In genomic region chr21:32538147-32538792, GRCh38 we compare ENCODE assay signal across 19 cellular contexts. TPM values are rescaled to one million over a fixed set of nuclear protein-coding genes. Genes with fewer than 3 reads are reported as not detected.
DNase-seq lines count a peak whose midpoint lies in the region; ATAC-seq and TF ChIP-seq lines count a peak whose summit lies in the region.
"Had no signal": no experiment of that assay in that cellular context is flagged by ENCODE, and none has a peak within 500 bp of the region (broad histone marks: within the 10 kb centered on the region; RNA-seq: fewer than 3 reads in every experiment).

No MANE protein-coding gene starts in this region.

- H3K79me1 ChIP-seq in mesendoderm (ENCODE audit: low read length): no peaks in the 10 kb centered on the region

- no peaks in the 10 kb centered on the region for H3K27me3 Mint-ChIP-seq in activated CD4-positive, alpha-beta memory T cell treated with anti-CD3 and anti-CD28 coated beads, Interleukin-2, amount 10 ng/mL, durations not matched to agents 7 days and 5 days

- no peak overlapping the region for H3K4me3 ChIP-seq in choroid plexus epithelial cell (ENCODE audit: low read depth, low read length)
- no peak overlapping the region for H3K4me3 ChIP-seq in mesendoderm (ENCODE audit: low read length)
- H3K4me3 ChIP-seq: SK-N-MC, smooth muscle cell had no signal

- H3K79me2 ChIP-seq in mesendoderm (ENCODE audit: control insufficient read depth, insufficient read depth, low read length): no peaks in the 10 kb centered on the region

- POLR2A ChIA-PET in activated CD4-positive, alpha-beta memory T cell treated with anti-CD3 and anti-CD28 coated beads, Interleukin-2, amount 10 ng/mL, durations not matched to agents 7 days and 5 days (lab: Charles Lee): no interaction called here

- H3K9me3 Mint-ChIP-seq in activated CD4-positive, alpha-beta memory T cell treated with anti-CD3 and anti-CD28 coated beads, Interleukin-2, amount 10 ng/mL, durations not matched to agents 7 days and 5 days: peaks cover 1% of the 10 kb centered on the region
- no peaks in the 10 kb centered on the region for H3K9me3 Mint-ChIP-seq in stimulated activated effector memory CD8-positive, alpha-beta T cell treated with anti-CD3 and anti-CD28 coated beads, Interleukin-12 subunit alpha, Interleukin-12 subunit beta, amount 100 ng/mL, for 72 hours
- H3K9me3 Mint-ChIP-seq: activated T-helper 1 cell treated with anti-CD3 and anti-CD28 coated beads, Interleukin-12 subunit alpha, Interleukin-12 subunit beta, Interleukin-2, Interleukin-4 antibody, amounts not matched to agents 30 ng/mL and 10 ng/mL and 1 ng/mL, durations not matched to agents 14 hours and 24 hours and 36 hours had no signal

- H2AK5ac ChIP-seq in mesendoderm (ENCODE audit: low read length): no peak overlapping the region

- H3K23ac ChIP-seq in mesendoderm (ENCODE audit: low read length): no peak overlapping the region

- no peak overlapping the region for H2BK5ac ChIP-seq in mesendoderm (ENCODE audit: low read length)

- no peaks in the 10 kb centered on the region for H3K4me1 ChIP-seq in mesendoderm (ENCODE audit: control insufficient read depth, low read depth, low read length)
- H3K4me1 ChIP-seq: Caco-2 had no signal

- H3K36me3 ChIP-seq in mesendoderm (ENCODE audit: control insufficient read depth, insufficient read depth, low read length): no peaks in the 10 kb centered on the region

- WGBS in mesendoderm (ENCODE audit: extremely low coverage, insufficient coverage, low lambda C conversion rate): no CpG with 5 or more reads among the region's 11 CpGs

- CTCF ChIA-PET in activated CD4-positive, alpha-beta memory T cell treated with anti-CD3 and anti-CD28 coated beads, Interleukin-2, amount 10 ng/mL, durations not matched to agents 7 days and 5 days (lab: Charles Lee): interaction anchor here (1.1 to 1.6 kb wide), 2 partner anchors 31 to 32 kb away, joined by 3 to 8 read pairs; no protein-coding TSS in a partner anchor

- peak; percentile 98 for ATAC-seq in stimulated activated effector memory CD8-positive, alpha-beta T cell treated with anti-CD3 and anti-CD28 coated beads, Interleukin-12 subunit alpha, Interleukin-12 subunit beta, amount 100 ng/mL, for 72 hours

- H3K27me3 ChIP-seq in mesendoderm (ENCODE audit: insufficient read depth, low read length, poor library complexity): no peaks in the 10 kb centered on the region

- H3K18ac ChIP-seq in mesendoderm (ENCODE audit: low read length): no peak overlapping the region

- no peak overlapping the region for H3K56ac ChIP-seq in mesendoderm (ENCODE audit: low read length)

- no peak overlapping the region for H2BK15ac ChIP-seq in mesendoderm (replicated peaks; ENCODE audit: low read depth)

- H3K4me3 Mint-ChIP-seq in activated CD4-positive, alpha-beta memory T cell treated with anti-CD3 and anti-CD28 coated beads, Interleukin-2, amount 10 ng/mL, durations not matched to agents 7 days and 5 days: no peak overlapping the region
- peak overlapping the region; percentile 27 for H3K4me3 Mint-ChIP-seq in stimulated activated effector memory CD8-positive, alpha-beta T cell treated with anti-CD3 and anti-CD28 coated beads, Interleukin-12 subunit alpha, Interleukin-12 subunit beta, amount 100 ng/mL, for 72 hours
- H3K4me3 Mint-ChIP-seq: activated T-helper 1 cell treated with anti-CD3 and anti-CD28 coated beads, Interleukin-12 subunit alpha, Interleukin-12 subunit beta, Interleukin-2, Interleukin-4 antibody, amounts not matched to agents 30 ng/mL and 10 ng/mL and 1 ng/mL, durations not matched to agents 14 hours and 24 hours and 36 hours had no signal

- no peaks in the 10 kb centered on the region for H3K36me3 Mint-ChIP-seq in activated CD4-positive, alpha-beta memory T cell treated with anti-CD3 and anti-CD28 coated beads, Interleukin-2, amount 10 ng/mL, durations not matched to agents 7 days and 5 days (ENCODE audit: low read depth)
- H3K36me3 Mint-ChIP-seq in stimulated activated effector memory CD8-positive, alpha-beta T cell treated with anti-CD3 and anti-CD28 coated beads, Interleukin-12 subunit alpha, Interleukin-12 subunit beta, amount 100 ng/mL, for 72 hours: no peaks in the 10 kb centered on the region

- no peak overlapping the region for H3K27ac Mint-ChIP-seq in activated CD4-positive, alpha-beta memory T cell treated with anti-CD3 and anti-CD28 coated beads, Interleukin-2, amount 10 ng/mL, durations not matched to agents 7 days and 5 days
- peak overlapping the region; percentile 15 for H3K27ac Mint-ChIP-seq in stimulated activated effector memory CD8-positive, alpha-beta T cell treated with anti-CD3 and anti-CD28 coated beads, Interleukin-12 subunit alpha, Interleukin-12 subunit beta, amount 100 ng/mL, for 72 hours
- H3K27ac Mint-ChIP-seq: activated T-helper 1 cell treated with anti-CD3 and anti-CD28 coated beads, Interleukin-12 subunit alpha, Interleukin-12 subunit beta, Interleukin-2, Interleukin-4 antibody, amounts not matched to agents 30 ng/mL and 10 ng/mL and 1 ng/mL, durations not matched to agents 14 hours and 24 hours and 36 hours had no signal

- TF ChIP-seq CTCF in choroid plexus epithelial cell (conservative IDR thresholded peaks at IDR 0.05; ENCODE audit: low read depth, low read length): no peak

- no peak overlapping the region for H4K8ac ChIP-seq in mesendoderm (ENCODE audit: low read depth, low read length)

- H3K27ac ChIP-seq in mesendoderm (ENCODE audit: low read depth, low read length): no peak overlapping the region
- H3K27ac ChIP-seq: SK-N-MC had no signal

- H3K9ac ChIP-seq in mesendoderm (ENCODE audit: low read length): no peak overlapping the region

- no peak overlapping the region for H3K4me2 ChIP-seq in mesendoderm (ENCODE audit: low read length)
- H3K4me2 ChIP-seq: smooth muscle cell had no signal

- H3K4ac ChIP-seq in mesendoderm (ENCODE audit: low read depth, low read length): no peak overlapping the region

- peak; percentile 6 to 9 for DNase-seq in activated CD8-positive, alpha-beta memory T cell treated with anti-CD3 and anti-CD28 coated beads for 4 hours (ENCODE audit: low read depth in 2 of 2)
- DNase-seq in activated CD8-positive, alpha-beta memory T cell treated with anti-CD3 and anti-CD28 coated beads for 24 hours: no peak
- DNase-seq in activated CD4-positive, alpha-beta memory T cell treated with anti-CD3 and anti-CD28 coated beads, Interleukin-2, amount 10 ng/mL, durations not matched to agents 7 days and 5 days: peak; percentile 31
- DNase-seq in choroid plexus epithelial cell (ENCODE audit: low read depth): peak; percentile 34
- DNase-seq in stimulated activated effector memory CD8-positive, alpha-beta T cell treated with anti-CD3 and anti-CD28 coated beads, Interleukin-12 subunit alpha, Interleukin-12 subunit beta, amount 100 ng/mL, for 72 hours (ENCODE audit: low spot score in 2 of 2): no peak
- no peak for DNase-seq in NCI-H2171 (lab: John Stamatoyannopoulos, UW)
- DNase-seq in stimulated activated CD4-positive, alpha-beta T cell treated with anti-CD3 and anti-CD28 coated beads, Interleukin-1b, Interleukin-23, amount 100 ng/mL, for 48 hours: no peak
- DNase-seq in mesendoderm: no peak
- DNase-seq: ACHN, Caco-2, hippocampal formation, IMR-90, left cardiac atrium, NCI-H1436, OCI-M1, posterior cingulate gyrus had no signal

- peaks cover 12% of the 10 kb centered on the region for H3K4me1 Mint-ChIP-seq in activated CD4-positive, alpha-beta memory T cell treated with anti-CD3 and anti-CD28 coated beads, Interleukin-2, amount 10 ng/mL, durations not matched to agents 7 days and 5 days
- peaks cover 34% of the 10 kb centered on the region for H3K4me1 Mint-ChIP-seq in stimulated activated effector memory CD8-positive, alpha-beta T cell treated with anti-CD3 and anti-CD28 coated beads, Interleukin-12 subunit alpha, Interleukin-12 subunit beta, amount 100 ng/mL, for 72 hours

- no peak overlapping the region for H4K5ac ChIP-seq in mesendoderm (ENCODE audit: low read length)

- H2BK120ac ChIP-seq in mesendoderm (ENCODE audit: low read depth, low read length): no peak overlapping the region

RNA-seq across cellular contexts. Expression of gene TCP10L, which starts 47.1 kb away (rescaled TPM):
- total RNA-seq in activated CD4-positive, alpha-beta memory T cell treated with anti-CD3 and anti-CD28 coated beads, Interleukin-2, amount 10 ng/mL, durations not matched to agents 7 days and 5 days: under 1 TPM; 0.53 to 0.95 TPM
- polyA plus RNA-seq in mesendoderm (2013, experiment 1 of 2): 0.22 TPM
- 0.29 TPM for polyA plus RNA-seq in mesendoderm (2013, experiment 2 of 2)
- total RNA-seq: Caco-2, IMR-90, smooth muscle cell had no signal

Comparison
In these comparisons a context has a peak if more than half of its experiments do, and no peak if none do; other contexts are left out.
1. DNase-seq: peak in activated CD8-positive, alpha-beta memory T cell treated with anti-CD3 and anti-CD28 coated beads for 4 hours (2 of 2), activated CD4-positive, alpha-beta memory T cell treated with anti-CD3 and anti-CD28 coated beads, Interleukin-2, amount 10 ng/mL, durations not matched to agents 7 days and 5 days (single experiment) and choroid plexus epithelial cell (single experiment); none in activated CD8-positive, alpha-beta memory T cell treated with anti-CD3 and anti-CD28 coated beads for 24 hours (single experiment), stimulated activated effector memory CD8-positive, alpha-beta T cell treated with anti-CD3 and anti-CD28 coated beads, Interleukin-12 subunit alpha, Interleukin-12 subunit beta, amount 100 ng/mL, for 72 hours (0 of 2), NCI-H2171 (single experiment), stimulated activated CD4-positive, alpha-beta T cell treated with anti-CD3 and anti-CD28 coated beads, Interleukin-1b, Interleukin-23, amount 100 ng/mL, for 48 hours (single experiment) and mesendoderm (single experiment).